Comparison of ENCODE assay signal across 8 cellular contexts in genomic region chr2:205683179-205683978, GRCh38. TPM values are rescaled to one million over a fixed set of nuclear protein-coding genes. Genes with fewer than 3 reads are reported as not detected.
DNase-seq lines count a peak whose midpoint lies in the region; ATAC-seq, FAIRE-seq and TF ChIP-seq lines count a peak whose summit lies in the region.

No MANE protein-coding gene starts in this region.

- in situ Hi-C loops in HepG2 (cut with HindIII; ENCODE audit: extremely low pct_ligation_motif_present, low pct_unique_long_range_greater_than_20kb) = no loop called here

- H3K27ac Mint-ChIP-seq in activated naive CD4-positive, alpha-beta T cell treated with anti-CD3 and anti-CD28 coated beads, Interleukin-2, amount 10 ng/mL, durations not matched to agents 7 days and 5 days = peak overlapping the region; percentile 71
- H3K27ac Mint-ChIP-seq in type B pancreatic cell = peak overlapping the region; percentile 63

- H4K20me1 ChIP-seq in HepG2 (ENCODE audit: insufficient read depth, low read length) = no peaks in the 10 kb centered on the region

- POLR2A ChIA-PET in HepG2 (lab: Yijun Ruan, JAX) = no interaction called here

- CTCF ChIA-PET in activated naive CD4-positive, alpha-beta T cell treated with anti-CD3 and anti-CD28 coated beads, Interleukin-2, amount 10 ng/mL, durations not matched to agents 7 days and 5 days (lab: Charles Lee) = interaction anchor here (0.7 kb wide), 1 partner anchor 789 kb away, joined by 3 read pairs; no protein-coding TSS in a partner anchor
- CTCF ChIA-PET in HepG2 (lab: Yijun Ruan, JAX; ENCODE audit: low intra/inter-chr PET ratio, low total read pairs) = no interaction called here

- H3K9me3 ChIP-seq in HepG2 (ENCODE audit: low read length) = no peaks in the 10 kb centered on the region

- no peak for FAIRE-seq in HepG2 (lab: Jason Lieb, UNC)

- H3K4me3 ChIP-seq in HepG2 (replicated peaks in 1 of 3; ENCODE audit: insufficient read depth in 1 of 3, low read depth in 2 of 3, low read length in 3 of 3) = no peak overlapping the region

- intact Hi-C loops in HepG2 (cut with micrococcal nuclease; ENCODE audit: unreplicated experiment) = loop anchor here (10.0 kb wide), 1 partner anchor 1539 kb away; no protein-coding TSS in a partner anchor

- no peak overlapping the region for H3K9ac ChIP-seq in HepG2 (ENCODE audit: insufficient read depth, low read depth, low read length)

- H3K79me2 ChIP-seq in HepG2 (ENCODE audit: insufficient read depth, low read length) = no peaks in the 10 kb centered on the region

- H3K27ac ChIP-seq in HepG2 (ENCODE audit: extremely low read length, insufficient read depth, low read length) = no peak overlapping the region

- H3K4me1 ChIP-seq in HepG2 (ENCODE audit: insufficient read depth, low read length) = peaks cover 9% of the 10 kb centered on the region

- TF ChIP-seq CTCF in HepG2 (CRISPR knock-in tag; IDR thresholded peaks at IDR 0.05) (no peak), type B pancreatic cell (conservative IDR thresholded peaks at IDR 0.05) (no peak)

- no peaks in the 10 kb centered on the region for H3K9me3 Mint-ChIP-seq in activated naive CD4-positive, alpha-beta T cell treated with anti-CD3 and anti-CD28 coated beads, Interleukin-2, amount 10 ng/mL, durations not matched to agents 7 days and 5 days
- H3K9me3 Mint-ChIP-seq in type B pancreatic cell = no peaks in the 10 kb centered on the region

- peaks cover 2% of the 10 kb centered on the region for H3K36me3 Mint-ChIP-seq in activated naive CD4-positive, alpha-beta T cell treated with anti-CD3 and anti-CD28 coated beads, Interleukin-2, amount 10 ng/mL, durations not matched to agents 7 days and 5 days
- peaks cover 3% of the 10 kb centered on the region for H3K36me3 Mint-ChIP-seq in type B pancreatic cell

- TF ChIP-seq RAD21 in HepG2 (CRISPR knock-in tag; IDR thresholded peaks at IDR 0.05) = no peak

- no peaks in the 10 kb centered on the region for H3K36me3 ChIP-seq in HepG2 (replicated peaks in 1 of 2; ENCODE audit: control insufficient read depth in 1 of 2, insufficient read depth in 2 of 2, low read length in 2 of 2)

- H3K4me2 ChIP-seq in HepG2 (ENCODE audit: low read depth, low read length) = 0 out of 2 replicates have a peak overlapping the region, but pooled peaks have one; percentile 75

- H3K27me3 ChIP-seq in HepG2 (ENCODE audit: control insufficient read depth in 1 of 2, insufficient read depth in 2 of 2, low read length in 2 of 2) = peaks cover 8 to 41% of the 10 kb centered on the region in 2 experiments

- H2AFZ ChIP-seq in HepG2 (ENCODE audit: low read length) = no peak overlapping the region

- WGBS in HepG2 (ENCODE audit: low lambda C conversion rate) = 2% methylated on average over 9 of the region's 9 CpGs

- peak overlapping the region; percentile 83 for H3K4me3 Mint-ChIP-seq in activated naive CD4-positive, alpha-beta T cell treated with anti-CD3 and anti-CD28 coated beads, Interleukin-2, amount 10 ng/mL, durations not matched to agents 7 days and 5 days
- peak overlapping the region; percentile 91 for H3K4me3 Mint-ChIP-seq in type B pancreatic cell

- TF ChIP-seq EP300 in HepG2 (IDR thresholded peaks at IDR 0.05; ENCODE audit: low read depth in 2 of 2, low read length in 2 of 2) (no peak), HepG2 (CRISPR knock-in tag; IDR thresholded peaks at IDR 0.05; ENCODE audit: borderline replicate concordance) (no peak)

- DNase-seq in activated naive CD4-positive, alpha-beta T cell treated with anti-CD3 and anti-CD28 coated beads, Interleukin-2, amount 10 ng/mL, durations not matched to agents 7 days and 5 days = no peak
- DNase-seq in activated naive CD4-positive, alpha-beta T cell (lab: John Stamatoyannopoulos, UW) = no peak
- DNase-seq in amniotic epithelial cell (ENCODE audit: low read depth) (peak; percentile 88), HepG2 (ENCODE audit: low spot score) (no peak), type B pancreatic cell (ENCODE audit: extremely low spot score, unreplicated experiment) (no peak), medulla oblongata (ENCODE audit: extremely low spot score) (no peak)
- no peak for DNase-seq in NK-92 treated with Interleukin-12 subunit alpha and Interleukin-12 subunit beta, amount 100 ng/mL, for 24 hours (lab: John Stamatoyannopoulos, UW)

- peaks cover 63% of the 10 kb centered on the region for H3K4me1 Mint-ChIP-seq in activated naive CD4-positive, alpha-beta T cell treated with anti-CD3 and anti-CD28 coated beads, Interleukin-2, amount 10 ng/mL, durations not matched to agents 7 days and 5 days
- peaks cover 52% of the 10 kb centered on the region for H3K4me1 Mint-ChIP-seq in type B pancreatic cell (ENCODE audit: unreplicated experiment)

- H3K27me3 Mint-ChIP-seq in activated naive CD4-positive, alpha-beta T cell treated with anti-CD3 and anti-CD28 coated beads, Interleukin-2, amount 10 ng/mL, durations not matched to agents 7 days and 5 days = peaks cover 89% of the 10 kb centered on the region
- peaks cover 65% of the 10 kb centered on the region for H3K27me3 Mint-ChIP-seq in type B pancreatic cell

- BruUV-seq in HepG2 (replicated peaks; lab: Mats Ljungman, UMichigan) = no TSS peak

- no peak for TF ChIP-seq POLR2A in HepG2 (IDR thresholded peaks at IDR 0.05; ENCODE audit: insufficient read depth in 1 of 2, low read depth in 2 of 2, low read length in 2 of 2)

- no peak for ATAC-seq in HepG2
- ATAC-seq in GM21423 (IDR thresholded peaks at IDR 0.05; ENCODE audit: unreplicated experiment) = no peak

TF ChIP-seq in HepG2, 621 proteins besides CTCF, POLR2A, EP300 and RAD21:
- no peak for TF ChIP-seq ISX (CRISPR knock-in tag; conservative IDR thresholded peaks at IDR 0.05)
- TF ChIP-seq PTBP1 (IDR thresholded peaks at IDR 0.05; ENCODE audit: low read depth, low read length, poor library complexity, severe bottlenecking) = no peak
- no peak for TF ChIP-seq STAT6 (CRISPR knock-in tag; IDR thresholded peaks at IDR 0.05; ENCODE audit: borderline replicate concordance)
- TF ChIP-seq ZNF263 (CRISPR knock-in tag; IDR thresholded peaks at IDR 0.05) = no peak
- TF ChIP-seq CEBPB (IDR thresholded peaks at IDR 0.05; ENCODE audit: borderline replicate concordance, low read depth, low read length) = peak; percentile 21; the same call in 1 of the 2 replicates
TF ChIP-seq in HepG2: peak in this region for 1.

RNA-seq across cellular contexts. Expression of gene NRP2, which starts 1.1 kb away (rescaled TPM):
- total RNA-seq in HepG2 (2016; rRNA removed; fragmentation: Illumina TruSeq; extraction: Trizol) (0.60 and 1.4 TPM in 2 replicates), type B pancreatic cell (ENCODE audit: low replicate concordance) (18.7 and 109 TPM in 2 replicates)
- total RNA-seq in HepG2 (2016; cell fraction: cytosol; rRNA removed; fragmentation: Illumina TruSeq; extraction: Trizol; ENCODE audit: low read depth) = under 0.01 and 0.20 TPM in 2 replicates
- 0.79 and 0.93 TPM in 2 replicates for total RNA-seq in HepG2 (2016; cell fraction: insoluble cytoplasmic fraction; rRNA removed; fragmentation: Illumina TruSeq; extraction: Trizol)
- 0.22 and 0.41 TPM in 2 replicates for total RNA-seq in HepG2 (2016; cell fraction: membrane; rRNA removed; fragmentation: Illumina TruSeq; extraction: Trizol)
- total RNA-seq in HepG2 (2016; cell fraction: nucleus; rRNA removed; fragmentation: Illumina TruSeq; extraction: Trizol) = 1.4 and 2.4 TPM in 2 replicates
- polyA plus RNA-seq in HepG2 (2011; rRNA removed) = 0.65 and 1.4 TPM in 2 replicates
- polyA plus RNA-seq in HepG2 (2011; cell fraction: cytosol; rRNA removed) = 0.32 and 0.37 TPM in 2 replicates
- 0.51 and 0.66 TPM in 2 replicates for polyA plus RNA-seq in HepG2 (2011; cell fraction: nucleus; rRNA removed)
- polyA plus RNA-seq in HepG2 (2012) = 0.54 and 3.3 TPM in 2 replicates
- 0.12 and 0.16 TPM in 2 replicates for polyA plus RNA-seq in HepG2 (2016; cell fraction: cytosol; fragmentation: Illumina TruSeq; extraction: Trizol; ENCODE audit: low read depth)
- polyA plus RNA-seq in HepG2 (2016; cell fraction: insoluble cytoplasmic fraction; fragmentation: Illumina TruSeq; extraction: Trizol; ENCODE audit: low read depth) = 0.26 and 0.34 TPM in 2 replicates
- polyA plus RNA-seq in HepG2 (2016; cell fraction: membrane; fragmentation: Illumina TruSeq; extraction: Trizol; ENCODE audit: low read depth) = 0.09 and 0.37 TPM in 2 replicates
- polyA plus RNA-seq in HepG2 (2016; cell fraction: nucleus; fragmentation: Illumina TruSeq; extraction: Trizol; ENCODE audit: insufficient read depth, low read depth) = 1.9 and 2.1 TPM in 2 replicates
- 1.3 and 6.5 TPM in 2 replicates for polyA minus RNA-seq in HepG2 (2011; rRNA and poly(A)+ RNA removed; ENCODE audit: low replicate concordance)
- polyA minus RNA-seq in HepG2 (2011; cell fraction: cytosol; rRNA and poly(A)+ RNA removed) = 0.49 and 0.88 TPM in 2 replicates
- polyA minus RNA-seq in HepG2 (2011; cell fraction: nucleus; rRNA and poly(A)+ RNA removed) = 1.4 and 1.7 TPM in 2 replicates
